ENCODE assay signal across 9 cellular contexts in genomic region chr2:58427572-58428285, GRCh38.
DNase-seq lines count a peak whose midpoint lies in the region; ATAC-seq, FAIRE-seq and TF ChIP-seq lines count a peak whose summit lies in the region.
"Had no signal": no experiment of that assay in that cellular context is flagged by ENCODE, and none has a peak within 500 bp of the region (broad histone marks: within the 10 kb centered on the region; RNA-seq: fewer than 3 reads in every experiment).

No MANE protein-coding gene starts in this region.

- no peak for ATAC-seq in naive thymus-derived CD8-positive, alpha-beta T cell
- no peak for ATAC-seq in GM21737 (IDR thresholded peaks at IDR 0.05; ENCODE audit: unreplicated experiment)

- TF ChIP-seq EP300 in esophagus muscularis mucosa (IDR thresholded peaks at IDR 0.05) = no peak

- peaks cover 0 to 42% (median 6%) of the 10 kb centered on the region in 4 donors for H3K27me3 ChIP-seq in esophagus muscularis mucosa

- H3K27ac ChIP-seq in HEK293 (ENCODE audit: extremely low read depth, low read depth, low read length) = peak overlapping the region; percentile 59; the same call in 1 of the 2 replicates
- no peak overlapping the region for H3K27ac ChIP-seq in esophagus muscularis mucosa (replicated peaks in 1 of 4)

- WGBS in esophagus muscularis mucosa = under 1% methylated on average over 25 of the region's 33 CpGs

- FAIRE-seq in H54 (lab: Jason Lieb, UNC) = no peak
- FAIRE-seq: TTC549 had no signal

- TF ChIP-seq CTCF in HEK293 (tag by site-specific recombination; IDR thresholded peaks at IDR 0.05) = no peak
- TF ChIP-seq CTCF in esophagus muscularis mucosa (IDR thresholded peaks at IDR 0.05) = no peak

- peak overlapping the region; percentile 45 for H3K4me3 ChIP-seq in HEK293 (ENCODE audit: low read depth, low read length)
- peak overlapping the region; percentile 37 to 47 (median 43) for H3K4me3 ChIP-seq in esophagus muscularis mucosa

- peak; percentile 66 for DNase-seq in COLO668 (lab: John Stamatoyannopoulos, UW; ENCODE audit: unreplicated experiment)
- DNase-seq in SK-MEL-5 (ENCODE audit: low read depth, low spot score) = peak; percentile 32
- peak; percentile 86 for DNase-seq in esophagus muscularis mucosa (ENCODE audit: extremely low spot score)
- no peak for DNase-seq in naive thymus-derived CD8-positive, alpha-beta T cell
- DNase-seq in NK-92 (lab: John Stamatoyannopoulos, UW; ENCODE audit: unreplicated experiment) = no peak
- no peak for DNase-seq in H54 (ENCODE audit: insufficient read length, low spot score)

- intact Hi-C loops in esophagus muscularis mucosa (cut with DNase I) = no loop called here

- CTCF ChIA-PET in HEK293 (lab: Yijun Ruan, JAX) = no interaction called here

- H3K27me3 Mint-ChIP-seq in naive thymus-derived CD8-positive, alpha-beta T cell = peaks cover 20 to 60% (median 34%) of the 10 kb centered on the region in 5 donors

- peaks cover 1 to 13% (median 11%) of the 10 kb centered on the region in 4 donors for H3K4me1 Mint-ChIP-seq in naive thymus-derived CD8-positive, alpha-beta T cell

- H3K36me3 Mint-ChIP-seq in naive thymus-derived CD8-positive, alpha-beta T cell = no peaks in the 10 kb centered on the region

- H3K4me3 Mint-ChIP-seq in naive thymus-derived CD8-positive, alpha-beta T cell = peak overlapping the region in 9 of 10 donors; percentile 23 to 72 (median 52)

- H3K9me3 Mint-ChIP-seq in naive thymus-derived CD8-positive, alpha-beta T cell = no peaks in the 10 kb centered on the region

- TF ChIP-seq POLR2A in esophagus muscularis mucosa (IDR thresholded peaks at IDR 0.05; ENCODE audit: low read depth) = no peak
- no peak for TF ChIP-seq POLR2A in H54 (IDR thresholded peaks at IDR 0.05; ENCODE audit: low read depth, low read length)

- H3K9me3 ChIP-seq in HEK293 (ENCODE audit: control insufficient read depth, insufficient read depth, low read depth, low read length) = no peaks in the 10 kb centered on the region
- H3K9me3 ChIP-seq in esophagus muscularis mucosa = no peaks in the 10 kb centered on the region

- H3K4me1 ChIP-seq in HEK293 (ENCODE audit: control insufficient read depth, insufficient read depth, low read length) (peaks cover 3% of the 10 kb centered on the region; the same call in 1 of the 2 replicates), esophagus muscularis mucosa (peaks cover 9 to 18% (median 16%) of the 10 kb centered on the region in 4 donors)

- in situ Hi-C loops in SK-MEL-5 (cut with HindIII; ENCODE audit: low pct_unique_long_range_greater_than_20kb, low sequenced_read_pairs) = no loop called here

- POLR2A ChIA-PET in HEK293 (lab: Yijun Ruan, JAX) = interaction anchor here (0.5 to 0.8 kb wide), 4 partner anchors 20 to 1180 kb away, joined by 3 to 5 read pairs (median 4); no protein-coding TSS in a partner anchor
- POLR2A ChIA-PET in naive thymus-derived CD8-positive, alpha-beta T cell (lab: Charles Lee) = interaction anchor here (0.5 kb wide), 1 partner anchor 503 kb away, joined by 3 read pairs; no protein-coding TSS in a partner anchor

- no peak overlapping the region for H3K27ac Mint-ChIP-seq in naive thymus-derived CD8-positive, alpha-beta T cell

- H3K36me3 ChIP-seq in HEK293 (ENCODE audit: control insufficient read depth in 2 of 2, insufficient read depth in 1 of 2, low read length in 2 of 2) = no peaks in the 10 kb centered on the region
- no peaks in the 10 kb centered on the region for H3K36me3 ChIP-seq in esophagus muscularis mucosa

TF ChIP-seq in HEK293, 187 proteins besides CTCF, POLR2A, EP300 and RAD21 (continues in another document):
- TF ChIP-seq ZNF121 (tag by site-specific recombination; IDR thresholded peaks at IDR 0.05) (no peak), KLF7 (tag by site-specific recombination; IDR thresholded peaks at IDR 0.05; ENCODE audit: borderline replicate concordance) (no peak), TRIM28 (IDR thresholded peaks at IDR 0.05; ENCODE audit: borderline replicate concordance, low read length) (no peak), ZNF302 (tag by site-specific recombination; IDR thresholded peaks at IDR 0.05; ENCODE audit: low read depth) (no peak), SP3 (tag by site-specific recombination; IDR thresholded peaks at IDR 0.05) (peak; percentile 30; the same call in 1 of the 2 replicates), ZNF707 (tag by site-specific recombination; IDR thresholded peaks at IDR 0.05) (no peak), GLIS2 (tag by site-specific recombination; IDR thresholded peaks at IDR 0.05) (peak; percentile 53), ZNF433 (tag by site-specific recombination; IDR thresholded peaks at IDR 0.05; ENCODE audit: low read depth) (no peak), KLF9 (tag by site-specific recombination; IDR thresholded peaks at IDR 0.05; ENCODE audit: low read depth) (0 out of 2 replicates have a peak, but pooled peaks have one; percentile 16), ZNF623 (tag by site-specific recombination; IDR thresholded peaks at IDR 0.05) (no peak), ZBTB26 (tag by site-specific recombination; optimal IDR thresholded peaks at IDR 0.05) (peak; percentile 59), ZSCAN30 (tag by site-specific recombination; IDR thresholded peaks at IDR 0.05) (no peak), ZNF449 (tag by site-specific recombination; IDR thresholded peaks at IDR 0.05) (peak; percentile 37; the same call in 1 of the 2 replicates), ZNF248 (tag by site-specific recombination; IDR thresholded peaks at IDR 0.05) (no peak), YY2 (tag by site-specific recombination; IDR thresholded peaks at IDR 0.05) (no peak), ZNF626 (tag by site-specific recombination; IDR thresholded peaks at IDR 0.05) (no peak), ZNF335 (tag by site-specific recombination; conservative IDR thresholded peaks at IDR 0.05) (peak; percentile 70), ZNF658 (tag by site-specific recombination; IDR thresholded peaks at IDR 0.05) (no peak), ZFP3 (tag by site-specific recombination; IDR thresholded peaks at IDR 0.05; ENCODE audit: low read depth) (no peak), ZNF366 (tag by site-specific recombination; conservative IDR thresholded peaks at IDR 0.05) (0 out of 2 replicates have a peak, but pooled peaks have one; percentile 10), IKZF3 (tag by site-specific recombination; IDR thresholded peaks at IDR 0.05) (peak; percentile 55; the same call in 1 of the 2 replicates)
- TF ChIP-seq, protein P1, sequence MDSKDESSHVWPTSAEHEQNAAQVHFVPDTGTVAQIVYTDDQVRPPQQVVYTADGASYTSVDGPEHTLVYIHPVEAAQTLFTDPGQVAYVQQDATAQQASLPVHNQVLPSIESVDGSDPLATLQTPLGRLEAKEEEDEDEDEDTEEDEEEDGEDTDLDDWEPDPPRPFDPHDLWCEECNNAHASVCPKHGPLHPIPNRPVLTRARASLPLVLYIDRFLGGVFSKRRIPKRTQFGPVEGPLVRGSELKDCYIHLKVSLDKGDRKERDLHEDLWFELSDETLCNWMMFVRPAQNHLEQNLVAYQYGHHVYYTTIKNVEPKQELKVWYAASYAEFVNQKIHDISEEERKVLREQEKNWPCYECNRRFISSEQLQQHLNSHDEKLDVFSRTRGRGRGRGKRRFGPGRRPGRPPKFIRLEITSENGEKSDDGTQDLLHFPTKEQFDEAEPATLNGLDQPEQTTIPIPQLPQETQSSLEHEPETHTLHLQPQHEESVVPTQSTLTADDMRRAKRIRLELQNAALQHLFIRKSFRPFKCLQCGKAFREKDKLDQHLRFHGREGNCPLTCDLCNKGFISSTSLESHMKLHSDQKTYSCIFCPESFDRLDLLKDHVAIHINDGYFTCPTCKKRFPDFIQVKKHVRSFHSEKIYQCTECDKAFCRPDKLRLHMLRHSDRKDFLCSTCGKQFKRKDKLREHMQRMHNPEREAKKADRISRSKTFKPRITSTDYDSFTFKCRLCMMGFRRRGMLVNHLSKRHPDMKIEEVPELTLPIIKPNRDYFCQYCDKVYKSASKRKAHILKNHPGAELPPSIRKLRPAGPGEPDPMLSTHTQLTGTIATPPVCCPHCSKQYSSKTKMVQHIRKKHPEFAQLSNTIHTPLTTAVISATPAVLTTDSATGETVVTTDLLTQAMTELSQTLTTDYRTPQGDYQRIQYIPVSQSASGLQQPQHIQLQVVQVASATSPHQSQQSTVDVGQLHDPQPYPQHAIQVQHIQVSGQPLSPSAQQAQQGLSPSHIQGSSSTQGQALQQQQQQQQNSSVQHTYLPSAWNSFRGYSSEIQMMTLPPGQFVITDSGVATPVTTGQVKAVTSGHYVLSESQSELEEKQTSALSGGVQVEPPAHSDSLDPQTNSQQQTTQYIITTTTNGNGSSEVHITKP (tag by site-specific recombination; IDR thresholded peaks at IDR 0.05) = peak; percentile 48; the same call in 1 of the 2 replicates

Comparison
In these comparisons a context has a peak if more than half of its experiments do, and no peak if none do; other contexts are left out.
1. DNase-seq: peak in COLO668 (single experiment), SK-MEL-5 (single experiment) and esophagus muscularis mucosa (single experiment); none in naive thymus-derived CD8-positive, alpha-beta T cell (0 of 10), NK-92 (single experiment) and H54 (single experiment).